18 cellular contexts compared by ENCODE assay signal in genomic region chr9:114845373-114845772, GRCh38. TPM values are rescaled to one million over a fixed set of nuclear protein-coding genes. Genes with fewer than 3 reads are reported as not detected.
DNase-seq lines count a peak whose midpoint lies in the region; ATAC-seq, FAIRE-seq and TF ChIP-seq lines count a peak whose summit lies in the region.
"Had no signal": no experiment of that assay in that cellular context is flagged by ENCODE, and none has a peak within 500 bp of the region (broad histone marks: within the 10 kb centered on the region; RNA-seq: fewer than 3 reads in every experiment).

No MANE protein-coding gene starts in this region.

- TF ChIP-seq POLR2A in H1 (IDR thresholded peaks at IDR 0.05; ENCODE audit: control extremely low read depth in 1 of 2, low read depth in 2 of 2, low read length in 2 of 2) = no peak

- H3K9ac ChIP-seq in H1 (replicated peaks in 1 of 4; ENCODE audit: extremely low read depth in 1 of 4, low read depth in 3 of 4, low read length in 3 of 4) = no peak overlapping the region
- H3K9ac ChIP-seq: BLaER1 had no signal

- H3K23me2 ChIP-seq in H1 (ENCODE audit: low read depth, low read length) = no peaks in the 10 kb centered on the region

- no peaks in the 10 kb centered on the region for H3K9me3 ChIP-seq in H1 (ENCODE audit: insufficient read depth in 2 of 2, low read depth in 1 of 2, low read length in 1 of 2)
- H3K9me3 ChIP-seq: BLaER1 had no signal

- DNase-seq in DMS153 (lab: John Stamatoyannopoulos, UW) (peak; percentile 23), DMS153 treated with DMSO at 0.1 percent for 48 hours (lab: John Stamatoyannopoulos, UW; ENCODE audit: unreplicated experiment) (no peak), NCI-H748 (lab: John Stamatoyannopoulos, UW; ENCODE audit: unreplicated experiment) (peak; percentile 56), NCI-H748 treated with DMSO at 0.1 percent for 48 hours (lab: John Stamatoyannopoulos, UW) (no peak), H1 (ENCODE audit: low read depth in 1 of 2, low spot score in 2 of 2) (no peak), left cardiac atrium (no peak)
- DNase-seq: 8988T, DND-41, EL, HCEC 1CT had no signal

- no peaks in the 10 kb centered on the region for H3K4me1 ChIP-seq in H1 (replicated peaks in 1 of 4; ENCODE audit: control insufficient read depth in 3 of 4, insufficient read depth in 4 of 4, low read length in 3 of 4)
- H3K4me1 ChIP-seq: BLaER1 had no signal

- H3K36me3 ChIP-seq in H1 (ENCODE audit: control insufficient read depth in 2 of 4, insufficient read depth in 4 of 4, low read length in 3 of 4) = no peaks in the 10 kb centered on the region
- H3K36me3 ChIP-seq: BLaER1 had no signal

- H3K79me1 ChIP-seq in H1 (ENCODE audit: low read depth, low read length) = no peaks in the 10 kb centered on the region

- H2AFZ ChIP-seq in H1 (ENCODE audit: low read length) = no peak overlapping the region

- no peak for ATAC-seq in left cardiac atrium
- no peak for ATAC-seq in GM18858 (IDR thresholded peaks at IDR 0.05; ENCODE audit: unreplicated experiment)
- ATAC-seq: GM12878 had no signal

- H3K79me2 ChIP-seq in H1 (ENCODE audit: control insufficient read depth in 1 of 2, insufficient read depth in 2 of 2, low read length in 2 of 2) = no peaks in the 10 kb centered on the region

- H2BK20ac ChIP-seq in H1 (ENCODE audit: low read length) = no peak overlapping the region

- no peak overlapping the region for H4K5ac ChIP-seq in H1 (ENCODE audit: insufficient read length, low read depth, low read length)

- intact Hi-C loops in left cardiac atrium (cut with DNase I) = no loop called here

- TF ChIP-seq EP300 in H1 (IDR thresholded peaks at IDR 0.05; ENCODE audit: borderline replicate concordance in 1 of 2, low read depth in 2 of 2, low read length in 2 of 2) = no peak

- H4K8ac ChIP-seq in H1 (ENCODE audit: extremely low read depth, insufficient read depth, low read length) = no peak overlapping the region

- no peak overlapping the region for H2AK5ac ChIP-seq in H1 (ENCODE audit: low read depth, low read length)

- no peaks in the 10 kb centered on the region for H4K20me1 ChIP-seq in H1 (replicated peaks in 1 of 2; ENCODE audit: control insufficient read depth in 1 of 2, insufficient read depth in 2 of 2, low read length in 2 of 2)
- H4K20me1 ChIP-seq: BLaER1 had no signal

- H3K23ac ChIP-seq in H1 (ENCODE audit: insufficient read length) = no peak overlapping the region

- no peak overlapping the region for H3K4ac ChIP-seq in H1 (replicated peaks; ENCODE audit: insufficient read length, low read depth, low read length)

- H3K27me3 ChIP-seq in H1 (replicated peaks in 1 of 4; ENCODE audit: control insufficient read depth in 3 of 4, extremely low read depth in 1 of 4, insufficient read depth in 3 of 4, low read length in 3 of 4) = no peaks in the 10 kb centered on the region
- H3K27me3 ChIP-seq: BLaER1 had no signal

- no peak overlapping the region for H3K4me2 ChIP-seq in H1 (ENCODE audit: insufficient read depth in 1 of 2, low read depth in 2 of 2, low read length in 2 of 2)
- H3K4me2 ChIP-seq: BLaER1 had no signal

- no peak overlapping the region for H2BK12ac ChIP-seq in H1 (ENCODE audit: low read depth, low read length)

- no peak overlapping the region for H3K4me3 ChIP-seq in H1 (ENCODE audit: extremely low read depth in 1 of 4, insufficient read depth in 2 of 4, low read depth in 3 of 4, low read length in 4 of 4)
- H3K4me3 ChIP-seq: BLaER1, GM12878 had no signal

- 96% methylated on average over 5 of the region's 5 CpGs; no CpG with 5 or more reads in 1 of the 2 experiments for WGBS in H1 (ENCODE audit: extremely low coverage in 1 of 2, insufficient coverage in 1 of 2, insufficient read length in 1 of 2, insufficient replicate concordance in 2 of 2, low coverage in 1 of 2, low lambda C conversion rate in 2 of 2, missing lambda C conversion rate in 1 of 2), 2 experiments

- H2BK15ac ChIP-seq in H1 (ENCODE audit: low read length) = no peak overlapping the region

- POLR2A ChIA-PET in H1 (lab: Charles Lee; ENCODE audit: partially characterized antibody) = no interaction called here

- CTCF ChIA-PET in H1 (lab: Charles Lee; ENCODE audit: partially characterized antibody) = interaction anchor here (1.0 kb wide), 1 partner anchor 21 kb away, joined by 4 read pairs; no protein-coding TSS in a partner anchor

- TF ChIP-seq CTCF in H1 (IDR thresholded peaks at IDR 0.05; ENCODE audit: control extremely low read depth in 1 of 3, insufficient read depth in 1 of 3, low read depth in 1 of 3, low read length in 3 of 3) = no peak

- H3K14ac ChIP-seq in H1 (ENCODE audit: insufficient read length) = no peak overlapping the region

- FAIRE-seq in H1 (lab: Jason Lieb, UNC) = no peak
- FAIRE-seq: GM19239, H54 had no signal

- H4K91ac ChIP-seq in H1 (replicated peaks; ENCODE audit: insufficient read length, low read length) = no peak overlapping the region

- no peak overlapping the region for H3K27ac ChIP-seq in H1 (ENCODE audit: low read depth, low read length)
- H3K27ac ChIP-seq: BLaER1 had no signal

- no peak overlapping the region for H3K18ac ChIP-seq in H1 (ENCODE audit: extremely low read depth, low read length)

- H3K56ac ChIP-seq in H1 (replicated peaks; ENCODE audit: insufficient read length, low read depth, low read length) = no peak overlapping the region

- H2BK5ac ChIP-seq in H1 (ENCODE audit: low read depth, low read length) = no peak overlapping the region

- no peak for TF ChIP-seq RAD21 in H1 (IDR thresholded peaks at IDR 0.05 in 1 of 2, conservative IDR thresholded peaks at IDR 0.05 in 1 of 2; ENCODE audit: low read depth in 2 of 2, low read length in 2 of 2)

- H2BK120ac ChIP-seq in H1 (replicated peaks; ENCODE audit: low read depth, low read length) = no peak overlapping the region

TF ChIP-seq in H1, 55 proteins besides CTCF, POLR2A, EP300 and RAD21:
- TF ChIP-seq YY1 (IDR thresholded peaks at IDR 0.05; ENCODE audit: low read depth, low read length) = peak; percentile 80
- no peak for TF ChIP-seq POU5F1 (IDR thresholded peaks at IDR 0.05; ENCODE audit: low read depth, low read length)

RNA-seq across cellular contexts. Expression of gene TNFSF15, which starts 39.5 kb away (rescaled TPM):
- total RNA-seq in H1 (2021; fragmentation: NEBNext Ultra II Directional; extraction: Animal tissue kit (Norgen Biotek cat#: 25700)) = 0.11 and 0.17 TPM in 2 replicates
- 0.06 and 0.09 TPM in 2 replicates for polyA plus RNA-seq in H1 (2011; rRNA removed)
- 0.08 TPM for polyA plus RNA-seq in H1 (2011; cell fraction: cytosol; rRNA removed)
- polyA plus RNA-seq in H1 (2011; cell fraction: nucleus; rRNA removed) = 0.03 TPM
- 0.05 to 0.10 TPM (median 0.08 TPM) in 4 replicates for polyA plus RNA-seq in H1 (2012, experiment 1 of 2)
- polyA plus RNA-seq in H1 (2012, experiment 2 of 2) = not detected
- 0.12 TPM for polyA plus RNA-seq in H1 (2013, experiment 1 of 2)
- 0.13 TPM for polyA plus RNA-seq in H1 (2013, experiment 2 of 2)
- polyA minus RNA-seq in H1 (2011; rRNA and poly(A)+ RNA removed) = 0.03 and 0.32 TPM in 2 replicates
- 0.37 TPM for polyA minus RNA-seq in H1 (2011; cell fraction: cytosol; rRNA and poly(A)+ RNA removed)
- 0.30 TPM for polyA minus RNA-seq in H1 (2011; cell fraction: nucleus; rRNA and poly(A)+ RNA removed)
- under 1 TPM; 0.03 to 0.05 TPM for total RNA-seq in left cardiac atrium
- total RNA-seq: A673, G401, GM12878 had no signal
- polyA plus RNA-seq: CD4-positive, alpha-beta memory T cell had no signal

Comparison
In these comparisons a context has a peak if more than half of its experiments do, and no peak if none do; other contexts are left out.
1. DNase-seq: peak in DMS153 (single experiment) and NCI-H748 (single experiment); none in DMS153 treated with DMSO at 0.1 percent for 48 hours (single experiment), NCI-H748 treated with DMSO at 0.1 percent for 48 hours (single experiment), H1 (0 of 2) and left cardiac atrium (single experiment).